In the genomic region with DNA sequence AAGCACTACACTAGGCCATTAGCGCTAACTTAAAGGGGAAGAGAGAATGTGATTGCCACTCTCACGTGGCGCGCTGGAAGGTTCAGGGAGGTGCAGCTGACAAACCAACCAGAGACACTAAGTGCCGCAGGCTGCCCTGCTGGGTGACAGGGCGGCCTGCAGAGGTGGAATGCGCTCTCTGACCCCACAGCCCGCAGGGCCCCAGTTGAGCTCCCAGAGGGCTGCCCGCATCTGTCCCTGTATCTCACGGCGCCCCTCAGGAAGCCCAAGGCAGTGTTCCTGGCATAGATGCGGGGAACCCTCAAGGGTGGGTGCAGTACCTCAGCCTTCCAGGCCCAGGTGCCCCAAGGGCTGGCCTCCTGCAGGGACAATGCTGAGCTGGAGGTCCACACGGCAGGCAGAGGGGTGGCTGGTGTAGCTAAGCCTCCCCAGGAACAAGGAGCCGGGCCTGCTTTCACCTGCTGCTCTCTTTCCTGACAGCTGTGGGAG, we compare ENCODE assay signal across 25 cellular contexts.
DNase-seq lines count a peak whose midpoint lies in the region; ATAC-seq, FAIRE-seq and TF ChIP-seq lines count a peak whose summit lies in the region.
"Had no signal": no experiment of that assay in that cellular context is flagged by ENCODE, and none has a peak within 500 bp of the region (broad histone marks: within the 10 kb centered on the region; RNA-seq: fewer than 3 reads in every experiment).

No MANE protein-coding gene starts in this region.

- no peak for FAIRE-seq in urothelium cell line (lab: Jason Lieb, UNC)
- FAIRE-seq: A549, colon had no signal

- H3K36me3 Mint-ChIP-seq in WTC11: no peaks in the 10 kb centered on the region
- no peaks in the 10 kb centered on the region for H3K36me3 Mint-ChIP-seq in nephron (ENCODE audit: low read depth)

- no peak for TF ChIP-seq CTCF in WTC11 (IDR thresholded peaks at IDR 0.05)
- TF ChIP-seq CTCF in nephron (IDR thresholded peaks at IDR 0.05; ENCODE audit: unreplicated experiment in 3 of 3): no peak

- ATAC-seq in Right ventricle myocardium inferior: no peak
- ATAC-seq in left ventricle myocardium superior: no peak
- peak; percentile 19; the same call in 1 of the 2 replicates for ATAC-seq in WTC11
- ATAC-seq in HG02588 (IDR thresholded peaks at IDR 0.05; ENCODE audit: unreplicated experiment): no peak
- ATAC-seq: A549; activated T-cell treated with anti-CD3 and anti-CD28 coated beads, Interleukin-2, amount 50 U/mL, for 4 hours; esophagus mucosa; foreskin keratinocyte; left lobe of liver; psoas muscle; SK-N-SH treated with all-trans-retinoic acid at 6 μM for 48 hours had no signal

- H3K4me1 Mint-ChIP-seq in WTC11 (peaks cover 37% of the 10 kb centered on the region), nephron (peaks cover 89% of the 10 kb centered on the region)

- H3K27ac Mint-ChIP-seq in WTC11 (no peak overlapping the region), nephron (peak overlapping the region; percentile 61 to 83 (median 68))
- H3K27ac Mint-ChIP-seq: B cell had no signal

- POLR2A ChIA-PET in WTC11 (lab: Charles Lee): no interaction called here

- no peaks in the 10 kb centered on the region for H3K27me3 Mint-ChIP-seq in WTC11 (ENCODE audit: low read depth)
- peaks cover 6% of the 10 kb centered on the region for H3K27me3 Mint-ChIP-seq in nephron (ENCODE audit: low read depth)

- DNase-seq in Right ventricle myocardium inferior (ENCODE audit: missing footprints): peak; percentile 31
- DNase-seq in left ventricle myocardium superior: no peak
- DNase-seq in WTC11 (ENCODE audit: low spot score): no peak
- no peak for DNase-seq in Ammon's horn (ENCODE audit: low spot score)
- no peak for DNase-seq in GM19238 (ENCODE audit: insufficient read length, low spot score)
- DNase-seq in urothelium cell line (ENCODE audit: low spot score): no peak
- DNase-seq: activated CD4-positive, alpha-beta T cell treated with anti-CD3 and anti-CD28 coated beads for 48 hours; activated naive CD4-positive, alpha-beta T cell treated with Interleukin-2 at 50 U/mL for 16 hours; activated T-cell treated with anti-CD3 and anti-CD28 coated beads, Interleukin-2, amount 50 U/mL, for 4 hours; effector memory CD4-positive, alpha-beta T cell; foreskin keratinocyte; H9; NCI-H1436 treated with DMSO at 0.1 percent for 48 hours; NCI-H2171 treated with DMSO at 0.1 percent for 48 hours; NCI-H524; psoas muscle; transverse colon had no signal

- H3K4me3 Mint-ChIP-seq in WTC11: no peak overlapping the region
- no peak overlapping the region for H3K4me3 Mint-ChIP-seq in nephron
- H3K4me3 Mint-ChIP-seq: activated T-cell treated with anti-CD3 and anti-CD28 coated beads, Interleukin-2, amount 50 U/mL, for 4 hours; B cell; H9 had no signal

- CTCF ChIA-PET in WTC11 (lab: Charles Lee): interaction anchor here (0.8 to 1.9 kb wide), 7 partner anchors 9 to 150 kb away, joined by 3 to 8 read pairs (median 3); no protein-coding TSS in a partner anchor

- intact Hi-C loops in Right ventricle myocardium inferior (cut with DNase I) (no loop called here), left ventricle myocardium superior (cut with micrococcal nuclease) (no loop called here)

- H3K9me3 Mint-ChIP-seq in WTC11 (no peaks in the 10 kb centered on the region), nephron (peaks cover 2% of the 10 kb centered on the region)
- H3K9me3 Mint-ChIP-seq: activated T-cell treated with anti-CD3 and anti-CD28 coated beads, Interleukin-2, amount 50 U/mL, for 4 hours; H9 had no signal

TF ChIP-seq in WTC11, 78 proteins besides CTCF, POLR2A, EP300 and RAD21 (continues in another document):
- TF ChIP-seq, protein P1, sequence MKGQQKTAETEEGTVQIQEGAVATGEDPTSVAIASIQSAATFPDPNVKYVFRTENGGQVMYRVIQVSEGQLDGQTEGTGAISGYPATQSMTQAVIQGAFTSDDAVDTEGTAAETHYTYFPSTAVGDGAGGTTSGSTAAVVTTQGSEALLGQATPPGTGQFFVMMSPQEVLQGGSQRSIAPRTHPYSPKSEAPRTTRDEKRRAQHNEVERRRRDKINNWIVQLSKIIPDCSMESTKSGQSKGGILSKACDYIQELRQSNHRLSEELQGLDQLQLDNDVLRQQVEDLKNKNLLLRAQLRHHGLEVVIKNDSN (CRISPR knock-in tag; IDR thresholded peaks at IDR 0.05): no peak
- TF ChIP-seq, protein P2, sequence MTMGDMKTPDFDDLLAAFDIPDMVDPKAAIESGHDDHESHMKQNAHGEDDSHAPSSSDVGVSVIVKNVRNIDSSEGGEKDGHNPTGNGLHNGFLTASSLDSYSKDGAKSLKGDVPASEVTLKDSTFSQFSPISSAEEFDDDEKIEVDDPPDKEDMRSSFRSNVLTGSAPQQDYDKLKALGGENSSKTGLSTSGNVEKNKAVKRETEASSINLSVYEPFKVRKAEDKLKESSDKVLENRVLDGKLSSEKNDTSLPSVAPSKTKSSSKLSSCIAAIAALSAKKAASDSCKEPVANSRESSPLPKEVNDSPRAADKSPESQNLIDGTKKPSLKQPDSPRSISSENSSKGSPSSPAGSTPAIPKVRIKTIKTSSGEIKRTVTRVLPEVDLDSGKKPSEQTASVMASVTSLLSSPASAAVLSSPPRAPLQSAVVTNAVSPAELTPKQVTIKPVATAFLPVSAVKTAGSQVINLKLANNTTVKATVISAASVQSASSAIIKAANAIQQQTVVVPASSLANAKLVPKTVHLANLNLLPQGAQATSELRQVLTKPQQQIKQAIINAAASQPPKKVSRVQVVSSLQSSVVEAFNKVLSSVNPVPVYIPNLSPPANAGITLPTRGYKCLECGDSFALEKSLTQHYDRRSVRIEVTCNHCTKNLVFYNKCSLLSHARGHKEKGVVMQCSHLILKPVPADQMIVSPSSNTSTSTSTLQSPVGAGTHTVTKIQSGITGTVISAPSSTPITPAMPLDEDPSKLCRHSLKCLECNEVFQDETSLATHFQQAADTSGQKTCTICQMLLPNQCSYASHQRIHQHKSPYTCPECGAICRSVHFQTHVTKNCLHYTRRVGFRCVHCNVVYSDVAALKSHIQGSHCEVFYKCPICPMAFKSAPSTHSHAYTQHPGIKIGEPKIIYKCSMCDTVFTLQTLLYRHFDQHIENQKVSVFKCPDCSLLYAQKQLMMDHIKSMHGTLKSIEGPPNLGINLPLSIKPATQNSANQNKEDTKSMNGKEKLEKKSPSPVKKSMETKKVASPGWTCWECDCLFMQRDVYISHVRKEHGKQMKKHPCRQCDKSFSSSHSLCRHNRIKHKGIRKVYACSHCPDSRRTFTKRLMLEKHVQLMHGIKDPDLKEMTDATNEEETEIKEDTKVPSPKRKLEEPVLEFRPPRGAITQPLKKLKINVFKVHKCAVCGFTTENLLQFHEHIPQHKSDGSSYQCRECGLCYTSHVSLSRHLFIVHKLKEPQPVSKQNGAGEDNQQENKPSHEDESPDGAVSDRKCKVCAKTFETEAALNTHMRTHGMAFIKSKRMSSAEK (CRISPR knock-in tag; IDR thresholded peaks at IDR 0.05; ENCODE audit: borderline replicate concordance): no peak
- TF ChIP-seq MYBL2 (CRISPR knock-in tag; IDR thresholded peaks at IDR 0.05) (no peak), ZBTB21 (CRISPR knock-in tag; IDR thresholded peaks at IDR 0.05; ENCODE audit: borderline replicate concordance) (no peak), JAZF1 (CRISPR knock-in tag; IDR thresholded peaks at IDR 0.05) (no peak), TEAD1 (CRISPR knock-in tag; IDR thresholded peaks at IDR 0.05) (no peak), GTF2I (CRISPR knock-in tag; conservative IDR thresholded peaks at IDR 0.05) (no peak), OVOL2 (CRISPR knock-in tag; IDR thresholded peaks at IDR 0.05; ENCODE audit: borderline replicate concordance) (no peak), MXD4 (CRISPR knock-in tag; IDR thresholded peaks at IDR 0.05; ENCODE audit: borderline replicate concordance) (no peak)
- TF ChIP-seq, protein P3, sequence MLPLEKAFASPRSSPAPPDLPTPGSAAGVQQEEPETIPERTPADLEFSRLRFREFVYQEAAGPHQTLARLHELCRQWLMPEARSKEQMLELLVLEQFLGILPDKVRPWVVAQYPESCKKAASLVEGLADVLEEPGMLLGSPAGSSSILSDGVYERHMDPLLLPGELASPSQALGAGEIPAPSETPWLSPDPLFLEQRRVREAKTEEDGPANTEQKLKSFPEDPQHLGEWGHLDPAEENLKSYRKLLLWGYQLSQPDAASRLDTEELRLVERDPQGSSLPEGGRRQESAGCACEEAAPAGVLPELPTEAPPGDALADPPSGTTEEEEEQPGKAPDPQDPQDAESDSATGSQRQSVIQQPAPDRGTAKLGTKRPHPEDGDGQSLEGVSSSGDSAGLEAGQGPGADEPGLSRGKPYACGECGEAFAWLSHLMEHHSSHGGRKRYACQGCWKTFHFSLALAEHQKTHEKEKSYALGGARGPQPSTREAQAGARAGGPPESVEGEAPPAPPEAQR (CRISPR knock-in tag; IDR thresholded peaks at IDR 0.05): no peak
- TF ChIP-seq, protein P4, sequence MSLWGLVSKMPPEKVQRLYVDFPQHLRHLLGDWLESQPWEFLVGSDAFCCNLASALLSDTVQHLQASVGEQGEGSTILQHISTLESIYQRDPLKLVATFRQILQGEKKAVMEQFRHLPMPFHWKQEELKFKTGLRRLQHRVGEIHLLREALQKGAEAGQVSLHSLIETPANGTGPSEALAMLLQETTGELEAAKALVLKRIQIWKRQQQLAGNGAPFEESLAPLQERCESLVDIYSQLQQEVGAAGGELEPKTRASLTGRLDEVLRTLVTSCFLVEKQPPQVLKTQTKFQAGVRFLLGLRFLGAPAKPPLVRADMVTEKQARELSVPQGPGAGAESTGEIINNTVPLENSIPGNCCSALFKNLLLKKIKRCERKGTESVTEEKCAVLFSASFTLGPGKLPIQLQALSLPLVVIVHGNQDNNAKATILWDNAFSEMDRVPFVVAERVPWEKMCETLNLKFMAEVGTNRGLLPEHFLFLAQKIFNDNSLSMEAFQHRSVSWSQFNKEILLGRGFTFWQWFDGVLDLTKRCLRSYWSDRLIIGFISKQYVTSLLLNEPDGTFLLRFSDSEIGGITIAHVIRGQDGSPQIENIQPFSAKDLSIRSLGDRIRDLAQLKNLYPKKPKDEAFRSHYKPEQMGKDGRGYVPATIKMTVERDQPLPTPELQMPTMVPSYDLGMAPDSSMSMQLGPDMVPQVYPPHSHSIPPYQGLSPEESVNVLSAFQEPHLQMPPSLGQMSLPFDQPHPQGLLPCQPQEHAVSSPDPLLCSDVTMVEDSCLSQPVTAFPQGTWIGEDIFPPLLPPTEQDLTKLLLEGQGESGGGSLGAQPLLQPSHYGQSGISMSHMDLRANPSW (CRISPR knock-in tag; conservative IDR thresholded peaks at IDR 0.05; ENCODE audit: low read depth): no peak
